16 cellular contexts compared by ENCODE assay signal in the genomic region with DNA sequence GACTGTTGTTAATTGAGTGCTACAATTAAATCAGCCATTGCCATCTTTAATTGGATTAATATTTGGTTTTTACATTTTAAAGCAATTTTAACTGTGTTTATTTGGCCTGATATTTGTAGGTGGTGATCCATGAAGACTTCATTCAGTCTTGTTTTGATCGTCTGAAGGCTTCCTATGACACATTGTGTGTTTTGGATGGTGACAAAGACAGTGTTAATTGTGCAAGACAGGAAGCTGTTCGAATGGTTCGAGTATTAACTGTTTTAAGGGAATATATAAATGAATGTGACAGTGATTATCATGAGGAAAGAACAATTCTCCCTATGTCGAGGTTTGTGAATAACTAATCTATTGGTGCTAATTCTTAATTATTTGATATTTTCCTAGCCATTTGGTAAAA.
"Had no signal": no experiment of that assay in that cellular context is flagged by ENCODE, and none has a peak within 500 bp of the region (broad histone marks: within the 10 kb centered on the region; RNA-seq: fewer than 3 reads in every experiment).

No MANE protein-coding gene starts in this region.

- ATAC-seq: esophagus mucosa; foreskin keratinocyte; left lung; stimulated activated naive B cell treated with anti-CD40 and anti-IgM and Interleukin-4, amounts not matched to agents 10 μg/mL and 1 μg/mL and 100 μg/mL, for 72 hours had no signal

- H3K36me3 ChIP-seq: prostate gland had no signal

- H3K4me1 ChIP-seq: foreskin keratinocyte, left lung, prostate gland, right lobe of liver, spleen, transverse colon had no signal

- H3K27ac ChIP-seq: foreskin keratinocyte, left lung, prostate gland, right lobe of liver, spleen, transverse colon had no signal

- H3K4me3 ChIP-seq: left lung, prostate gland, right lobe of liver, spleen, transverse colon had no signal

- H3K9me3 ChIP-seq: left lung, prostate gland, right lobe of liver, spleen, transverse colon had no signal

- H3K27me3 ChIP-seq: foreskin keratinocyte, left lung, right lobe of liver, spleen, transverse colon had no signal

- DNase-seq: activated CD4-positive, alpha-beta memory T cell treated with anti-CD3 and anti-CD28 coated beads for 36 hours; activated CD4-positive, CD25-positive, alpha-beta regulatory T cell treated with anti-CD3 and anti-CD28 coated beads, Interleukin-2, amount 50 U/mL, for 72 hours; activated naive CD4-positive, alpha-beta T cell treated with Interleukin-2 at 50 U/mL for 16 hours; endodermal cell; foreskin keratinocyte; islet precursor cell; left lung; mesenchymal stem cell; occipital lobe; right lobe of liver; spleen; stimulated activated CD4-positive, alpha-beta T cell treated with anti-CD3 and anti-CD28 coated beads, Interleukin-1b, Interleukin-23, amount 100 ng/mL, for 48 hours; stimulated activated naive B cell treated with anti-CD40 and anti-IgM and Interleukin-4, amounts not matched to agents 10 μg/mL and 1 μg/mL and 100 μg/mL, for 72 hours; transverse colon had no signal
